Comparison of ENCODE assay signal across 2 cellular contexts in genomic region chr2:173086518-173087213, GRCh38.
TF ChIP-seq lines count a peak whose summit lies in the region.

No MANE protein-coding gene starts in this region.

TF ChIP-seq in liver, 16 proteins besides CTCF, POLR2A, EP300 and RAD21 (continued from another document):
- peak; percentile 9 to 42 for TF ChIP-seq RXRA (IDR thresholded peaks at IDR 0.05)
- peak; percentile 25 to 51 for TF ChIP-seq HNF4A (conservative IDR thresholded peaks at IDR 0.05)
- TF ChIP-seq MAX (IDR thresholded peaks at IDR 0.05): no peak

TF ChIP-seq in HepG2, 621 proteins besides CTCF, POLR2A, EP300 and RAD21:
- TF ChIP-seq, protein P1, sequence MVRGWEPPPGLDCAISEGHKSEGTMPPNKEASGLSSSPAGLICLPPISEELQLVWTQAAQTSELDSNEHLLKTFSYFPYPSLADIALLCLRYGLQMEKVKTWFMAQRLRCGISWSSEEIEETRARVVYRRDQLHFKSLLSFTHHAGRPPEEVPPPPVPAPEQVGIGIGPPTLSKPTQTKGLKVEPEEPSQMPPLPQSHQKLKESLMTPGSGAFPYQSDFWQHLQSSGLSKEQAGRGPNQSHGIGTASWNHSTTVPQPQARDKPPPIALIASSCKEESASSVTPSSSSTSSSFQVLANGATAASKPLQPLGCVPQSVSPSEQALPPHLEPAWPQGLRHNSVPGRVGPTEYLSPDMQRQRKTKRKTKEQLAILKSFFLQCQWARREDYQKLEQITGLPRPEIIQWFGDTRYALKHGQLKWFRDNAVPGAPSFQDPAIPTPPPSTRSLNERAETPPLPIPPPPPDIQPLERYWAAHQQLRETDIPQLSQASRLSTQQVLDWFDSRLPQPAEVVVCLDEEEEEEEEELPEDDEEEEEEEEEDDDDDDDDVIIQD (CRISPR knock-in tag; IDR thresholded peaks at IDR 0.05; ENCODE audit: low read depth): no peak
- no peak for TF ChIP-seq ZNF44 (CRISPR knock-in tag; IDR thresholded peaks at IDR 0.05)
- no peak for TF ChIP-seq PCBP2 (optimal IDR thresholded peaks at IDR 0.05; ENCODE audit: low read depth, low read length, poor library complexity, severe bottlenecking)
- TF ChIP-seq ZBTB21 (CRISPR knock-in tag; IDR thresholded peaks at IDR 0.05): no peak
- no peak for TF ChIP-seq MIER3 (CRISPR knock-in tag; IDR thresholded peaks at IDR 0.05; ENCODE audit: borderline replicate concordance)
- TF ChIP-seq ZNF101 (CRISPR knock-in tag; IDR thresholded peaks at IDR 0.05; ENCODE audit: borderline replicate concordance, low read depth): no peak
- TF ChIP-seq KMT2A (CRISPR knock-in tag; IDR thresholded peaks at IDR 0.05): no peak
